20 cellular contexts compared by ENCODE assay signal in genomic region chr1:87143413-87144135, GRCh38.
A peak's percentile ranks its signal among the peaks of the same experiment; 100 is the strongest.
DNase-seq lines count a peak whose midpoint lies in the region; ATAC-seq, FAIRE-seq and TF ChIP-seq lines count a peak whose summit lies in the region.
"Had no signal": no experiment of that assay in that cellular context is flagged by ENCODE, and none has a peak within 500 bp of the region (broad histone marks: within the 10 kb centered on the region; RNA-seq: fewer than 3 reads in every experiment).

No MANE protein-coding gene starts in this region.

- ATAC-seq in GM18867 (IDR thresholded peaks at IDR 0.05; ENCODE audit: unreplicated experiment) (peak; percentile 41), HG02852 (IDR thresholded peaks at IDR 0.05; ENCODE audit: unreplicated experiment) (peak; percentile 55)
- ATAC-seq: HCT116, T-cell had no signal

- no peak for FAIRE-seq in GM12891 (lab: Jason Lieb, UNC)
- FAIRE-seq: A204.1 had no signal

- H3K79me2 ChIP-seq in osteoblast (ENCODE audit: insufficient read depth, low read length), result no peaks in the 10 kb centered on the region

- DNase-seq in GM12891 (ENCODE audit: insufficient read length, low spot score), result no peak
- peak; percentile 31 for DNase-seq in osteoblast (ENCODE audit: insufficient read length, low spot score, missing footprints)
- DNase-seq in ascending aorta (ENCODE audit: low spot score in 2 of 2), result no peak
- DNase-seq in DMS79 treated with DMSO at 0.1 percent for 48 hours (lab: John Stamatoyannopoulos, UW), result no peak
- no peak for DNase-seq in NCI-H774 (lab: John Stamatoyannopoulos, UW)
- DNase-seq: CD4-positive, CD25-positive, alpha-beta regulatory T cell; DMS153; Karpas-422; NCI-H2029; NCI-H446 treated with DMSO at 0.1 percent for 48 hours; NCI-H526; Right ventricle myocardium superior; RPMI8226; T-cell had no signal

- H3K36me3 ChIP-seq in osteoblast (ENCODE audit: insufficient read depth, low read length) (no peaks in the 10 kb centered on the region), ascending aorta (no peaks in the 10 kb centered on the region)
- H3K36me3 ChIP-seq: BLaER1, SJSA1 had no signal

- H3K4me1 ChIP-seq in osteoblast (ENCODE audit: insufficient read depth, low read length) (no peaks in the 10 kb centered on the region), ascending aorta (no peaks in the 10 kb centered on the region)
- H3K4me1 ChIP-seq: BLaER1 had no signal

- no peak overlapping the region for H3K4me2 ChIP-seq in osteoblast (ENCODE audit: insufficient read depth, low read length)
- H3K4me2 ChIP-seq: BLaER1 had no signal

- no peak overlapping the region for H3K4me3 ChIP-seq in osteoblast (ENCODE audit: insufficient read depth, low read length)
- no peak overlapping the region for H3K4me3 ChIP-seq in ascending aorta
- H3K4me3 ChIP-seq: BLaER1, SJSA1 had no signal

- H3K9me3 ChIP-seq in osteoblast (ENCODE audit: low read depth, low read length) (no peaks in the 10 kb centered on the region), ascending aorta (no peaks in the 10 kb centered on the region)
- H3K9me3 ChIP-seq: BLaER1, SJSA1 had no signal

- TF ChIP-seq POLR2A in GM12891 (IDR thresholded peaks at IDR 0.05; ENCODE audit: low read depth, low read length), result no peak

- no peak overlapping the region for H3K27ac ChIP-seq in osteoblast (ENCODE audit: low read depth, low read length)
- no peak overlapping the region for H3K27ac ChIP-seq in ascending aorta
- H3K27ac ChIP-seq: BLaER1, SJSA1 had no signal

- H3K27me3 ChIP-seq in osteoblast (ENCODE audit: insufficient read depth, low read length) (peaks cover 6% of the 10 kb centered on the region), ascending aorta (no peaks in the 10 kb centered on the region)
- H3K27me3 ChIP-seq: BLaER1, SJSA1 had no signal

- H2AFZ ChIP-seq in osteoblast (ENCODE audit: low read length), result no peak overlapping the region

- no peaks in the 10 kb centered on the region for H4K20me1 ChIP-seq in osteoblast (ENCODE audit: insufficient read depth, low read length)
- H4K20me1 ChIP-seq: BLaER1 had no signal

- intact Hi-C loops in ascending aorta (cut with DNase I), result no loop called here

- no peak for TF ChIP-seq CTCF in osteoblast (IDR thresholded peaks at IDR 0.05; ENCODE audit: extremely low read depth, low read depth, low read length)
- TF ChIP-seq CTCF in ascending aorta (IDR thresholded peaks at IDR 0.05), result no peak

TF ChIP-seq in GM12891, 5 proteins besides CTCF, POLR2A, EP300 and RAD21:
- TF ChIP-seq SPI1 (IDR thresholded peaks at IDR 0.05; ENCODE audit: low read depth, low read length), result 0 out of 2 replicates have a peak, but pooled peaks have one; percentile 31
- TF ChIP-seq TAF1 (IDR thresholded peaks at IDR 0.05; ENCODE audit: low read depth, low read length), result no peak
